ENCODE assay signal across 28 cellular contexts in genomic region chr11:1392111-1392510, GRCh38. TPM values are rescaled to one million over a fixed set of nuclear protein-coding genes. Genes with fewer than 3 reads are reported as not detected.
A peak's percentile ranks its signal among the peaks of the same experiment; 100 is the strongest.
DNase-seq lines count a peak whose midpoint lies in the region; TF ChIP-seq lines count a peak whose summit lies in the region.
"Had no signal": no experiment of that assay in that cellular context is flagged by ENCODE, and none has a peak within 500 bp of the region (broad histone marks: within the 10 kb centered on the region; RNA-seq: fewer than 3 reads in every experiment).

No MANE protein-coding gene starts in this region.

- TF ChIP-seq CTCF in dorsolateral prefrontal cortex (IDR thresholded peaks at IDR 0.05 in 54 of 56, conservative IDR thresholded peaks at IDR 0.05 in 2 of 56; ENCODE audit: low read depth in 1 of 56, partially characterized antibody in 56 of 56) (no peak), progenitor cell of endocrine pancreas (IDR thresholded peaks at IDR 0.05; ENCODE audit: unreplicated experiment) (no peak), ovary (IDR thresholded peaks at IDR 0.05) (no peak)

- H3K4me3 ChIP-seq in dorsolateral prefrontal cortex (peak overlapping the region; percentile 61 to 83 (median 74)), ovary (no peak overlapping the region)
- H3K4me3 ChIP-seq: ascending aorta, heart left ventricle, tibial artery had no signal

- no peak for TF ChIP-seq EP300 in ovary (IDR thresholded peaks at IDR 0.05)

- peaks cover 3% of the 10 kb centered on the region for H3K9me3 Mint-ChIP-seq in progenitor cell of endocrine pancreas (ENCODE audit: low read depth)
- H3K9me3 Mint-ChIP-seq: activated T-cell treated with anti-CD3 and anti-CD28 coated beads, Interleukin-2, amount 50 U/mL, for 72 hours; CD4-positive, alpha-beta T cell had no signal

- peaks cover 1% of the 10 kb centered on the region for H3K4me1 ChIP-seq in ovary (ENCODE audit: insufficient read depth)

- peak; percentile 32 for DNase-seq in DMS 273 (lab: John Stamatoyannopoulos, UW; ENCODE audit: unreplicated experiment)
- DNase-seq in DMS 273 treated with DMSO at 0.1 percent for 48 hours (lab: John Stamatoyannopoulos, UW) = no peak
- DNase-seq in NCI-H2029 treated with DMSO at 0.1 percent for 48 hours (lab: John Stamatoyannopoulos, UW) = peak; percentile 23
- peak in 1 of 10 donors; percentile 26 for DNase-seq in dorsolateral prefrontal cortex
- no peak for DNase-seq in progenitor cell of endocrine pancreas (ENCODE audit: low spot score, unreplicated experiment)
- no peak for DNase-seq in germinal center (ENCODE audit: low spot score)
- no peak for DNase-seq in NOMO-1 (lab: John Stamatoyannopoulos, UW; ENCODE audit: unreplicated experiment in 2 of 2)
- DNase-seq in ovary = no peak
- DNase-seq: activated CD4-positive, alpha-beta T cell treated with anti-CD3 and anti-CD28 coated beads for 48 hours; activated naive CD4-positive, alpha-beta T cell treated with anti-CD3 and anti-CD28 coated beads, Interleukin-2, amount 50 U/mL, for 16 hours; activated T-cell treated with anti-CD3 and anti-CD28 coated beads, Interleukin-2, amount 50 U/mL, for 72 hours; CD4-positive, alpha-beta T cell; DMS153; effector CD4-positive, alpha-beta T cell; GDM1; mesenchymal stem cell; NCI-H526 treated with DMSO at 0.1 percent for 48 hours; stimulated activated naive CD8-positive, alpha-beta T cell treated with anti-CD3 and anti-CD28 coated beads, Interleukin-15, Interleukin-2, amounts not matched to agents 100 U/mL and 50 U/mL, for 24 hours; tibial artery had no signal

- WGBS in ovary, 3 donors = 38 to 46% (median 39%) methylated on average over 12 of the region's 12 CpGs

- H3K27ac ChIP-seq in dorsolateral prefrontal cortex (peak overlapping the region in 57 of 59 donors; percentile 18 to 96 (median 90)), ovary (no peak overlapping the region)
- H3K27ac ChIP-seq: 22Rv1, ascending aorta, epithelial cell of prostate, heart left ventricle, KMS-11, parathyroid adenoma, RWPE1, SK-N-MC, tibial artery had no signal

- no peak for TF ChIP-seq POLR2A in ovary (IDR thresholded peaks at IDR 0.05)

- intact Hi-C loops in dorsolateral prefrontal cortex (cut with DNase I) = loop anchor here in 1 of 2 donors (5.0 to 10.0 kb wide), 2 partner anchors 55 to 123 kb away; no protein-coding TSS in a partner anchor
- intact Hi-C loops in ovary (cut with DNase I) = no loop called here

- H3K4me1 Mint-ChIP-seq in progenitor cell of endocrine pancreas (ENCODE audit: low read depth) = peaks cover 9% of the 10 kb centered on the region

- H3K36me3 ChIP-seq in ovary = no peaks in the 10 kb centered on the region
- H3K36me3 ChIP-seq: ascending aorta, heart left ventricle, tibial artery had no signal

- H3K27me3 ChIP-seq in dorsolateral prefrontal cortex (no peaks in the 10 kb centered on the region), ovary (no peaks in the 10 kb centered on the region)

- H3K27me3 Mint-ChIP-seq in progenitor cell of endocrine pancreas = peaks cover 9% of the 10 kb centered on the region

- peaks cover 2% of the 10 kb centered on the region for H3K36me3 Mint-ChIP-seq in progenitor cell of endocrine pancreas (ENCODE audit: insufficient read depth)

- H3K27ac Mint-ChIP-seq in progenitor cell of endocrine pancreas = no peak overlapping the region
- H3K27ac Mint-ChIP-seq: activated T-cell treated with anti-CD3 and anti-CD28 coated beads, Interleukin-2, amount 50 U/mL, for 72 hours; CD4-positive, alpha-beta T cell had no signal

- no peaks in the 10 kb centered on the region for H3K9me3 ChIP-seq in ovary
- H3K9me3 ChIP-seq: ascending aorta, heart left ventricle, tibial artery had no signal

- H3K4me3 Mint-ChIP-seq in progenitor cell of endocrine pancreas (ENCODE audit: low read depth) = peak overlapping the region; percentile 78

RNA-seq across cellular contexts. Expression of gene BRSK2, which starts 2.4 kb away (rescaled TPM):
- total RNA-seq in dorsolateral prefrontal cortex (100 to 1,000 TPM in 115 of 120 experiments, 10 to 100 TPM in 5; 82.1 to 191 (median 130) TPM), progenitor cell of endocrine pancreas (49.2 and 53.2 TPM in 2 replicates), ovary (1 to 10 TPM in 3 of 7 donors, under 1 TPM in 4; 0.35 to 1.5 (median 0.68) TPM)
- polyA plus RNA-seq in ovary = under 1 TPM; 0.22 to 0.52 TPM
- total RNA-seq: T-helper 2 cell treated with Interferon-gamma antibody and Interleukin-4, amounts not matched to agents 100 ng/mL and 5 ng/mL, for 36 hours had no signal

Comparison
In these comparisons a context has a peak if more than half of its experiments do, and no peak if none do; other contexts are left out.
1. DNase-seq: peak in DMS 273 (single experiment) and NCI-H2029 treated with DMSO at 0.1 percent for 48 hours (single experiment); none in DMS 273 treated with DMSO at 0.1 percent for 48 hours (single experiment), progenitor cell of endocrine pancreas (single experiment), germinal center (single experiment), NOMO-1 (0 of 2) and ovary (0 of 5).
2. H3K27ac ChIP-seq: peak in dorsolateral prefrontal cortex (57 of 59); none in ovary (0 of 2).
3. RNA of gene BRSK2, which starts 2.4 kb away (total RNA-seq): 82.1 to 191 TPM in dorsolateral prefrontal cortex and 49.2 to 53.2 TPM in progenitor cell of endocrine pancreas; 0.35 to 1.5 TPM in ovary; every median in the first group is over 10 times any median in the second.